ENCODE assay signal across 1 cellular context in the genomic region with DNA sequence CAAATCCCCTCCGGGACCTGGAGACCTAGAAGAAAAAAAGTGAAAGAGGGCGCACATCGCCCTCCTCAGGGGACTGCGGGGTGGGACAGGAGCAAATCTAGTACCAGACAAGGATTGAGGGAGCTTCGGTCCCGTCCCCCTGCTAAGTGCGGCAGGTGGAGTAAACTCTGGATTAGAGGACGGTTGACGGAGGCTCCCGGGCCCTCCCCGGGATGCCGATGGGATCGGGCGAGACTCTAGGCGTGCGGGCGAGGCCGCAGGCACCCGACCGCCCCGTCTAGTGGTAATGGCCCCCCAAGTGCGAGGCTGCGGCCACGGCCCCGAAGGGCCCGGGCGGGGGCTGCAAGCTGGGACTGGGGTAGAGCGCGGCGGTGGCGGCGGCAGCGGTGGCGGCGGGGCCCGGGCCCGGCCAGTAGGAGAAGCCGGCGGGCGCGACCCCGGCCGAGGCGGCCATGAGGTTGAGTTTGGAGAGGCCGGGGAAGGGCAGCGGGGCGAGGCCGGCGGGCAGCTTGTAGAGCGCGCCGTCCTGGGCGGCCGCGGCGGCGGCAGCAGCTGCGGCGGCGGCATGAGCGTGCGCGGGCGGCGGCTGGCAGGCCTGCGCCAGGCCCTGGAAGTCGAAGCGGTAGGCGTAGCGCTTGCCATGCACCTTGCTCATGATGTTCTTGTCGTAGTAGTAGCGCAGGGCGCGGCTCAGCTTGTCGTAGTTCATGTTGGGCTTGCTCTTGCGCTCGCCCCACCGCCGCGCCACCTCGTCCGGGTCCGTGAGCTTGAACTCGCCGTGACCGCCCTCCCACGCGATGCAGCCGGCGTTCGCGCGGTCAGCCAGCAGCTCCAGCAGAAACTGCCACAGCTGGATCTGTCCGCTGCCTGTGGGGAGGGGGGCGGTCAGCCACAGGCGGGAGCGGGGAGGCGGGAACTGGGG.
TF ChIP-seq lines count a peak whose summit lies in the region.

No MANE protein-coding gene starts in this region.

TF ChIP-seq in endothelial cell of umbilical vein, 7 proteins besides CTCF, POLR2A, EP300 and RAD21:
- TF ChIP-seq EZH2 (IDR thresholded peaks at IDR 0.05; ENCODE audit: borderline replicate concordance, low read depth, low read length, severe bottlenecking) (peak; percentile 84), POLR2AphosphoS5 (IDR thresholded peaks at IDR 0.05; ENCODE audit: insufficient read depth, low read depth, low read length) (no peak)
